Comparison of ENCODE assay signal across 8 cellular contexts in genomic region chr16:84144859-84145639, GRCh38. TPM values are rescaled to one million over a fixed set of nuclear protein-coding genes. Genes with fewer than 3 reads are reported as not detected.
DNase-seq lines count a peak whose midpoint lies in the region; ATAC-seq and TF ChIP-seq lines count a peak whose summit lies in the region.

Gene DNAAF1 (plus strand): TSS chr16:84145308. CDS start chr16:84145441, 133 bp downstream.
Gene HSDL1 (minus strand): TSS chr16:84145177. CDS start chr16:84131321, 13,856 bp downstream.

- H3K4me3 Mint-ChIP-seq in T-helper 17 cell: peak within 1 kb of the TSS; percentile 97

- no peaks in the 10 kb centered on the region for H3K27me3 ChIP-seq in rectal smooth muscle tissue (ENCODE audit: control insufficient read depth, insufficient read depth, low read length)
- no peaks in the 10 kb centered on the region for H3K27me3 ChIP-seq in vagina

- H3K27ac ChIP-seq in rectal smooth muscle tissue (ENCODE audit: low read depth, low read length): peak within 1 kb of the TSS; percentile 64
- peak within 1 kb of the TSS; percentile 89 for H3K27ac ChIP-seq in vagina

- peak in 1 of 2 donors; percentile 61 for TF ChIP-seq POLR2A in vagina (IDR thresholded peaks at IDR 0.05)

- DNase-seq in NCI-H1092 (lab: John Stamatoyannopoulos, UW): peak; percentile 89
- peak; percentile 94 to 99 (median 97) for DNase-seq in T-helper 17 cell
- peak; percentile 44 to 94 (median 85) for DNase-seq in anterior cingulate cortex (lab: John Stamatoyannopoulos, UW)
- peak; percentile 98 for DNase-seq in hepatic stellate cell (ENCODE audit: low spot score)
- DNase-seq in vagina (ENCODE audit: extremely low spot score in 2 of 2): no peak

- H3K4me1 ChIP-seq in rectal smooth muscle tissue (ENCODE audit: control insufficient read depth, insufficient read depth, low read length) (no peaks in the 10 kb centered on the region), vagina (peaks cover 14% of the 10 kb centered on the region)

- TF ChIP-seq CTCF in GM12875 (IDR thresholded peaks at IDR 0.05; ENCODE audit: borderline replicate concordance, insufficient read depth, low read depth, low read length) (0 out of 2 replicates have a peak, but pooled peaks have one; percentile 17), vagina (IDR thresholded peaks at IDR 0.05) (no peak)

- intact Hi-C loops in vagina (cut with DNase I): no loop called here

- H3K4me3 ChIP-seq in GM12875 (ENCODE audit: low read depth, low read length) (peak within 1 kb of the TSS; percentile 79), rectal smooth muscle tissue (ENCODE audit: low read length) (peak within 1 kb of the TSS; percentile 84), vagina (peak within 1 kb of the TSS; percentile 69 to 100)

- peaks cover 18% of the 10 kb centered on the region for H3K27me3 Mint-ChIP-seq in T-helper 17 cell

- peaks cover 2% of the 10 kb centered on the region for H3K36me3 Mint-ChIP-seq in T-helper 17 cell (ENCODE audit: low read depth)

- ATAC-seq in HG02610 (IDR thresholded peaks at IDR 0.05; ENCODE audit: unreplicated experiment) (peak; percentile 77), T-helper 17 cell (peak; percentile 87)

- H3K36me3 ChIP-seq in rectal smooth muscle tissue (ENCODE audit: control insufficient read depth, insufficient read depth, low read length) (no peaks in the 10 kb centered on the region), vagina (no peaks in the 10 kb centered on the region)

- H3K4me1 Mint-ChIP-seq in T-helper 17 cell: peaks cover 16% of the 10 kb centered on the region

- peak within 1 kb of the TSS; percentile 40 for H3K9ac ChIP-seq in rectal smooth muscle tissue (ENCODE audit: low read length)

- no peaks in the 10 kb centered on the region for H3K9me3 ChIP-seq in T-helper 17 cell (ENCODE audit: control insufficient read depth, low read length, poor library complexity, severe bottlenecking)
- H3K9me3 ChIP-seq in vagina: no peaks in the 10 kb centered on the region

- H3K27ac Mint-ChIP-seq in T-helper 17 cell: peak within 1 kb of the TSS; percentile 93

RNA-seq across cellular contexts. Expression of gene DNAAF1, which starts in this region (rescaled TPM):
- total RNA-seq in T-helper 17 cell (not detected), vagina (not detected)

RNA-seq across cellular contexts. Expression of gene HSDL1, which starts in this region (rescaled TPM):
- 10 to 100 TPM; 11.9 to 12.6 TPM for total RNA-seq in T-helper 17 cell
- total RNA-seq in vagina: 16.9 TPM

Comparison
In these comparisons a context has a peak if more than half of its experiments do, and no peak if none do; other contexts are left out.
1. DNase-seq: peak in NCI-H1092 (single experiment), T-helper 17 cell (3 of 3), anterior cingulate cortex (58 of 58) and hepatic stellate cell (single experiment); none in vagina (0 of 2).
2. Peak in every context shown above with its lines, with median percentiles within 50 percentile points of each other: H3K4me3 ChIP-seq.